35 cellular contexts compared by ENCODE assay signal in the genomic region with DNA sequence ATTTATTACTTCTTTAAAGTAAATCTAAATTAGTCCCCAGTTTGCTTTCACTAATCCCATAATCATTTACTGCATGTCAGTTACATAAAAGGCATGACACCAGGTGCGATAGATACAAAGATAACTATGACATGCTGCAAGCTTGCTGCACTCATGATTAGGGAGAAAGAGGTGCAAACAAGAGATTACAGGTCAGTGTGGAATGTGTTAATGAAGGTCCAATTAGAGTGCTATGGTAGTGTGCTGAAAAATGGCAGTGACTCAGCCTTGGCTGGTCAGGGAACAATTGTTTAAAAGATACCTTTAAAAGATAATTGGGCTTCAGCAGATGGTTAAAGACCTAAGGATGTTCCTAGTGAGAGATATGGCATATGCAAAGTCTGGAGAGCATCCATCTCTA.
"Had no signal": no experiment of that assay in that cellular context is flagged by ENCODE, and none has a peak within 500 bp of the region (broad histone marks: within the 10 kb centered on the region; RNA-seq: fewer than 3 reads in every experiment).

No MANE protein-coding gene starts in this region.

- FAIRE-seq: bronchial epithelial cell, frontal cortex had no signal

- H3K27ac ChIP-seq: adrenal gland, ascending aorta, brain microvascular endothelial cell, coronary artery, dorsolateral prefrontal cortex, WERI-Rb-1 had no signal

- DNase-seq: activated B cell treated with CpG ODN at 0.5 μM for 24 hours; activated CD4-positive, alpha-beta memory T cell treated with anti-CD3 and anti-CD28 coated beads for 36 hours; activated CD4-positive, alpha-beta T cell treated with anti-CD3 and anti-CD28 coated beads for 48 hours; activated CD8-positive, alpha-beta memory T cell treated with anti-CD3 and anti-CD28 coated beads, Interleukin-2, amount 10 ng/mL, durations not matched to agents 7 days and 5 days; activated CD8-positive, alpha-beta memory T cell treated with anti-CD3 and anti-CD28 coated beads, Interleukin-2, amount 50 U/mL, for 4 hours; activated CD8-positive, alpha-beta T cell treated with anti-CD3 and anti-CD28 coated beads, Interleukin-2, amount 10 ng/mL, durations not matched to agents 7 days and 5 days; activated effector memory CD4-positive, alpha-beta T cell treated with anti-CD3 and anti-CD28 coated beads, Interleukin-2, amount 50 U/mL, for 16 hours; activated naive CD4-positive, alpha-beta T cell treated with anti-CD3 and anti-CD28 coated beads for 36 hours; activated naive CD8-positive, alpha-beta T cell treated with anti-CD3 and anti-CD28 coated beads for 36 hours; activated naive CD8-positive, alpha-beta T cell treated with anti-CD3 and anti-CD28 coated beads, Interleukin-2, amount 50 U/mL, for 24 hours; activated T-cell treated with anti-CD3 and anti-CD28 coated beads, Interleukin-2, amount 50 U/mL, for 1 hour; activated T-cell treated with anti-CD3 and anti-CD28 coated beads, Interleukin-2, amount 50 U/mL, for 48 hours; adrenal gland; amygdala; brain microvascular endothelial cell; dorsolateral prefrontal cortex; effector memory CD4-positive, alpha-beta T cell; endodermal cell; foreskin fibroblast; head of caudate nucleus; T-helper 17 cell; T1000; WERI-Rb-1 had no signal

- H3K27me3 Mint-ChIP-seq: activated B cell treated with CpG ODN at 0.5 μM for 24 hours; activated CD8-positive, alpha-beta memory T cell treated with anti-CD3 and anti-CD28 coated beads, Interleukin-2, amount 10 ng/mL, durations not matched to agents 7 days and 5 days; activated naive CD4-positive, alpha-beta T cell treated with anti-CD3 and anti-CD28 coated beads, Interleukin-2, amount 50 U/mL, for 24 hours; activated naive CD8-positive, alpha-beta T cell treated with anti-CD3 and anti-CD28 coated beads for 36 hours; activated naive CD8-positive, alpha-beta T cell treated with anti-CD3 and anti-CD28 coated beads, Interleukin-2, amount 50 U/mL, for 24 hours; central memory CD8-positive, alpha-beta T cell; dendritic cell treated with granulocyte-macrophage colony-stimulating factor and Interleukin-4, amounts not matched to agents 40 ng/mL and 50 ng/mL, for 4 days; T-helper 17 cell had no signal

- ATAC-seq: activated CD4-positive, CD25-positive, alpha-beta regulatory T cell treated with anti-CD3 and anti-CD28 coated beads, Interleukin-2, amount 50 U/mL, for 24 hours; activated CD8-positive, alpha-beta memory T cell treated with anti-CD3 and anti-CD28 coated beads, Interleukin-2, amount 10 ng/mL, durations not matched to agents 7 days and 5 days; activated CD8-positive, alpha-beta T cell treated with anti-CD3 and anti-CD28 coated beads, Interleukin-2, amount 10 ng/mL, durations not matched to agents 7 days and 5 days; activated naive CD8-positive, alpha-beta T cell treated with anti-CD3 and anti-CD28 coated beads, Interleukin-2, amount 50 U/mL, for 24 hours; esophagus mucosa; T-helper 17 cell had no signal

- H3K36me3 Mint-ChIP-seq: activated CD4-positive, alpha-beta memory T cell treated with anti-CD3 and anti-CD28 coated beads for 36 hours; activated naive CD4-positive, alpha-beta T cell treated with anti-CD3 and anti-CD28 coated beads, Interleukin-2, amount 50 U/mL, for 24 hours had no signal

- H3K9me3 Mint-ChIP-seq: activated CD4-positive, alpha-beta memory T cell treated with anti-CD3 and anti-CD28 coated beads for 36 hours; central memory CD8-positive, alpha-beta T cell; dendritic cell treated with granulocyte-macrophage colony-stimulating factor and Interleukin-4, amounts not matched to agents 40 ng/mL and 50 ng/mL, for 4 days had no signal

- H3K27me3 ChIP-seq: adrenal gland, ascending aorta, brain microvascular endothelial cell, dorsolateral prefrontal cortex had no signal

- H3K4me3 Mint-ChIP-seq: activated B cell treated with CpG ODN at 0.5 μM for 24 hours; activated CD4-positive, alpha-beta memory T cell treated with anti-CD3 and anti-CD28 coated beads for 36 hours; activated CD8-positive, alpha-beta memory T cell treated with anti-CD3 and anti-CD28 coated beads, Interleukin-2, amount 10 ng/mL, durations not matched to agents 7 days and 5 days; activated CD8-positive, alpha-beta T cell treated with anti-CD3 and anti-CD28 coated beads, Interleukin-2, amount 10 ng/mL, durations not matched to agents 7 days and 5 days; activated naive CD4-positive, alpha-beta T cell treated with anti-CD3 and anti-CD28 coated beads for 36 hours; activated naive CD4-positive, alpha-beta T cell treated with anti-CD3 and anti-CD28 coated beads, Interleukin-2, amount 50 U/mL, for 24 hours; activated naive CD8-positive, alpha-beta T cell treated with anti-CD3 and anti-CD28 coated beads for 36 hours; activated naive CD8-positive, alpha-beta T cell treated with anti-CD3 and anti-CD28 coated beads, Interleukin-2, amount 50 U/mL, for 24 hours; activated T-helper 1 cell treated with anti-CD3 and anti-CD28 coated beads, Interleukin-12 subunit alpha, Interleukin-12 subunit beta, Interleukin-2, Interleukin-4 antibody, amounts not matched to agents 30 ng/mL and 10 ng/mL and 1 ng/mL, durations not matched to agents 14 hours and 24 hours and 36 hours; central memory CD8-positive, alpha-beta T cell; dendritic cell treated with granulocyte-macrophage colony-stimulating factor and Interleukin-4, amounts not matched to agents 40 ng/mL and 50 ng/mL, for 4 days; endodermal cell; T-helper 17 cell; T-helper 2 cell treated with Interferon-gamma antibody and Interleukin-4, amounts not matched to agents 5 μg/mL and 100 μg/mL, for 36 hours had no signal

- H3K27ac Mint-ChIP-seq: activated B cell treated with CpG ODN at 0.5 μM for 24 hours; activated CD4-positive, alpha-beta memory T cell treated with anti-CD3 and anti-CD28 coated beads for 36 hours; activated CD8-positive, alpha-beta memory T cell treated with anti-CD3 and anti-CD28 coated beads, Interleukin-2, amount 10 ng/mL, durations not matched to agents 7 days and 5 days; activated CD8-positive, alpha-beta T cell treated with anti-CD3 and anti-CD28 coated beads, Interleukin-2, amount 10 ng/mL, durations not matched to agents 7 days and 5 days; activated naive CD4-positive, alpha-beta T cell treated with anti-CD3 and anti-CD28 coated beads for 36 hours; activated naive CD4-positive, alpha-beta T cell treated with anti-CD3 and anti-CD28 coated beads, Interleukin-2, amount 50 U/mL, for 24 hours; activated naive CD8-positive, alpha-beta T cell treated with anti-CD3 and anti-CD28 coated beads for 36 hours; activated naive CD8-positive, alpha-beta T cell treated with anti-CD3 and anti-CD28 coated beads, Interleukin-2, amount 50 U/mL, for 24 hours; activated T-helper 1 cell treated with anti-CD3 and anti-CD28 coated beads, Interleukin-12 subunit alpha, Interleukin-12 subunit beta, Interleukin-2, Interleukin-4 antibody, amounts not matched to agents 30 ng/mL and 10 ng/mL and 1 ng/mL, durations not matched to agents 14 hours and 24 hours and 36 hours; activated T-helper 2 cell treated with anti-CD3 and anti-CD28 coated beads, Interferon-gamma antibody, Interleukin-2, Interleukin-4, amounts not matched to agents 10 μg/mL and 5 μg/mL and 100 μg/mL, durations not matched to agents 14 hours and 24 hours and 36 hours; dendritic cell treated with granulocyte-macrophage colony-stimulating factor and Interleukin-4, amounts not matched to agents 40 ng/mL and 50 ng/mL, for 4 days; endodermal cell; T-helper 17 cell; T-helper 2 cell treated with Interferon-gamma antibody and Interleukin-4, amounts not matched to agents 5 μg/mL and 100 μg/mL, for 36 hours had no signal

- H3K36me3 ChIP-seq: adrenal gland, ascending aorta, brain microvascular endothelial cell, WERI-Rb-1 had no signal

- H3K4me1 Mint-ChIP-seq: activated B cell treated with CpG ODN at 0.5 μM for 24 hours; activated naive CD4-positive, alpha-beta T cell treated with anti-CD3 and anti-CD28 coated beads, Interleukin-2, amount 50 U/mL, for 24 hours; activated naive CD8-positive, alpha-beta T cell treated with anti-CD3 and anti-CD28 coated beads, Interleukin-2, amount 50 U/mL, for 24 hours; central memory CD8-positive, alpha-beta T cell had no signal

- H3K4me1 ChIP-seq: adrenal gland, ascending aorta had no signal

- H3K4me3 ChIP-seq: adrenal gland, ascending aorta, coronary artery, dorsolateral prefrontal cortex had no signal

- H3K9me3 ChIP-seq: adrenal gland, ascending aorta had no signal
